In genomic region chr10:119654540-119654939, GRCh38 we compare ENCODE assay signal across 8 cellular contexts. TPM values are rescaled to one million over a fixed set of nuclear protein-coding genes. Genes with fewer than 3 reads are reported as not detected.
DNase-seq lines count a peak whose midpoint lies in the region; ATAC-seq and TF ChIP-seq lines count a peak whose summit lies in the region.

No MANE protein-coding gene starts in this region.

- H3K79me2 ChIP-seq in SK-N-SH (ENCODE audit: insufficient read depth) (peaks cover 75% of the 10 kb centered on the region), hepatocyte (peaks cover 75% of the 10 kb centered on the region)

- H2AFZ ChIP-seq in SK-N-SH (ENCODE audit: low read depth) (no peak overlapping the region), hepatocyte (no peak overlapping the region)

- H3K9me3 ChIP-seq in SK-N-SH (no peaks in the 10 kb centered on the region), hepatocyte (ENCODE audit: low read depth) (no peaks in the 10 kb centered on the region), suprapubic skin (no peaks in the 10 kb centered on the region)

- peaks cover 68% of the 10 kb centered on the region for H3K4me1 Mint-ChIP-seq in activated CD4-positive, alpha-beta memory T cell treated with anti-CD3 and anti-CD28 coated beads for 36 hours (ENCODE audit: low read depth)

- H3K36me3 ChIP-seq in SK-N-SH (replicated peaks in 1 of 2; ENCODE audit: control insufficient read depth in 1 of 2, insufficient read depth in 2 of 2, low read length in 1 of 2) (peaks cover 0 to 5% of the 10 kb centered on the region in 2 experiments), hepatocyte (replicated peaks; ENCODE audit: insufficient read depth, low read depth) (no peaks in the 10 kb centered on the region), suprapubic skin (no peaks in the 10 kb centered on the region)

- peak overlapping the region; percentile 97 for H3K27ac Mint-ChIP-seq in activated CD4-positive, alpha-beta memory T cell treated with anti-CD3 and anti-CD28 coated beads for 36 hours

- TF ChIP-seq RAD21 in SK-N-SH (IDR thresholded peaks at IDR 0.05; ENCODE audit: low read length) = no peak

- no peak for TF ChIP-seq POLR2A in suprapubic skin (IDR thresholded peaks at IDR 0.05)

- peaks cover 14% of the 10 kb centered on the region; the same call in 1 of the 2 replicates for H4K20me1 ChIP-seq in SK-N-SH (ENCODE audit: insufficient read depth)
- peaks cover 58% of the 10 kb centered on the region for H4K20me1 ChIP-seq in hepatocyte (ENCODE audit: insufficient read depth, poor library complexity, severe bottlenecking)

- H3K27me3 ChIP-seq in SK-N-SH (ENCODE audit: insufficient read depth) (no peaks in the 10 kb centered on the region), hepatocyte (no peaks in the 10 kb centered on the region), suprapubic skin (no peaks in the 10 kb centered on the region)

- CTCF ChIA-PET in SK-N-SH (lab: Yijun Ruan, JAX) = interaction anchor here (1.0 to 1.4 kb wide), 2 partner anchors 30 to 46 kb away, joined by 3 to 5 read pairs; no protein-coding TSS in a partner anchor
- CTCF ChIA-PET in activated CD4-positive, alpha-beta memory T cell treated with anti-CD3 and anti-CD28 coated beads for 36 hours (lab: Charles Lee) = interaction anchor here (0.8 to 1.5 kb wide), 6 partner anchors 9 to 205 kb away, joined by 3 to 4 read pairs (median 4); no protein-coding TSS in a partner anchor

- H3K4me3 ChIP-seq in SK-N-SH (ENCODE audit: low read depth in 2 of 2, low read length in 1 of 2) (peak overlapping the region in 1 of 2 experiments; percentile 72; a peak in 2 of 4 replicates), hepatocyte (no peak overlapping the region), suprapubic skin (peak overlapping the region; percentile 85)

- TF ChIP-seq EP300 in SK-N-SH (IDR thresholded peaks at IDR 0.05; ENCODE audit: borderline replicate concordance in 1 of 2, low read depth in 1 of 2, low read length in 1 of 2) (no peak), suprapubic skin (IDR thresholded peaks at IDR 0.05) (no peak)

- DNase-seq in SK-N-SH (no peak), hepatocyte (ENCODE audit: low spot score) (no peak), suprapubic skin (ENCODE audit: low spot score in 2 of 2) (peak in 1 of 2 donors; percentile 76), GDM1 (lab: John Stamatoyannopoulos, UW) (no peak), NCI-H1092 treated with DMSO at 0.1 percent for 48 hours (lab: John Stamatoyannopoulos, UW) (no peak), GM19240 (ENCODE audit: insufficient read length, low spot score) (no peak)
- DNase-seq in activated CD4-positive, alpha-beta memory T cell treated with anti-CD3 and anti-CD28 coated beads for 36 hours = no peak

- peaks cover 13% of the 10 kb centered on the region for H3K36me3 Mint-ChIP-seq in activated CD4-positive, alpha-beta memory T cell treated with anti-CD3 and anti-CD28 coated beads for 36 hours

- H3K4me2 ChIP-seq in SK-N-SH (peak overlapping the region; percentile 77), hepatocyte (peak overlapping the region; percentile 75)

- TF ChIP-seq CTCF in SK-N-SH (IDR thresholded peaks at IDR 0.05) (no peak), hepatocyte (IDR thresholded peaks at IDR 0.05; ENCODE audit: poor library complexity) (no peak), suprapubic skin (IDR thresholded peaks at IDR 0.05) (no peak)

- intact Hi-C loops in activated CD4-positive, alpha-beta memory T cell treated with anti-CD3 and anti-CD28 coated beads for 36 hours (cut with micrococcal nuclease) = loop anchor here (2.0 to 10.0 kb wide), 6 partner anchors 50 to 900 kb away; partner anchors contain the start of genes CACUL1 and GRK5

- H3K9me2 ChIP-seq in SK-N-SH (no peaks in the 10 kb centered on the region), hepatocyte (replicated peaks; ENCODE audit: insufficient read depth) (no peaks in the 10 kb centered on the region)

- H3K4me1 ChIP-seq in SK-N-SH (ENCODE audit: control insufficient read depth in 1 of 2, insufficient read depth in 2 of 2, low read depth in 1 of 2, low read length in 1 of 2) = peaks cover 18 to 49% of the 10 kb centered on the region in 2 experiments
- peaks cover 26% of the 10 kb centered on the region for H3K4me1 ChIP-seq in hepatocyte (ENCODE audit: insufficient read depth)
- peaks cover 67% of the 10 kb centered on the region for H3K4me1 ChIP-seq in suprapubic skin

- peak overlapping the region; percentile 51; the same call in 1 of the 2 replicates for H3K9ac ChIP-seq in SK-N-SH

- WGBS in SK-N-SH (ENCODE audit: low lambda C conversion rate) = 46% methylated on average over 6 of the region's 6 CpGs
- 77% methylated on average over 6 of the region's 6 CpGs for WGBS in hepatocyte (ENCODE audit: low lambda C conversion rate, missing lambda C conversion rate)
- 31% methylated on average over 6 of the region's 6 CpGs for WGBS in suprapubic skin

- H3K27me3 Mint-ChIP-seq in activated CD4-positive, alpha-beta memory T cell treated with anti-CD3 and anti-CD28 coated beads for 36 hours = no peaks in the 10 kb centered on the region

- peaks cover 35% of the 10 kb centered on the region for H3F3A ChIP-seq in SK-N-SH (replicated peaks; ENCODE audit: insufficient read depth)

- POLR2A ChIA-PET in SK-N-SH (lab: Yijun Ruan, JAX) = no interaction called here
- POLR2A ChIA-PET in activated CD4-positive, alpha-beta memory T cell treated with anti-CD3 and anti-CD28 coated beads for 36 hours (lab: Charles Lee) = interaction anchor here (1.6 to 1.7 kb wide), 2 partner anchors 9 to 71 kb away, joined by 5 to 8 read pairs; partner anchors contain the start of gene INPP5F

- ATAC-seq in SK-N-SH treated with all-trans-retinoic acid at 6 μM for 48 hours = no peak

- peak overlapping the region; percentile 79 for H3K4me3 Mint-ChIP-seq in activated CD4-positive, alpha-beta memory T cell treated with anti-CD3 and anti-CD28 coated beads for 36 hours

- H3K27ac ChIP-seq in SK-N-SH (ENCODE audit: low read depth in 2 of 2, low read length in 1 of 2) (peak overlapping the region in 1 of 2 experiments; percentile 95; a peak in 3 of 4 replicates), hepatocyte (peak overlapping the region; percentile 87), suprapubic skin (peak overlapping the region; percentile 96)

- no peaks in the 10 kb centered on the region for H3K9me3 Mint-ChIP-seq in activated CD4-positive, alpha-beta memory T cell treated with anti-CD3 and anti-CD28 coated beads for 36 hours

TF ChIP-seq in SK-N-SH, 30 proteins besides CTCF, POLR2A, EP300 and RAD21 (continues in another document):
- no peak for TF ChIP-seq ELF1 (IDR thresholded peaks at IDR 0.05)
- TF ChIP-seq IRF3 (IDR thresholded peaks at IDR 0.05; ENCODE audit: low read depth, low read length) = no peak
- TF ChIP-seq, protein P1, sequence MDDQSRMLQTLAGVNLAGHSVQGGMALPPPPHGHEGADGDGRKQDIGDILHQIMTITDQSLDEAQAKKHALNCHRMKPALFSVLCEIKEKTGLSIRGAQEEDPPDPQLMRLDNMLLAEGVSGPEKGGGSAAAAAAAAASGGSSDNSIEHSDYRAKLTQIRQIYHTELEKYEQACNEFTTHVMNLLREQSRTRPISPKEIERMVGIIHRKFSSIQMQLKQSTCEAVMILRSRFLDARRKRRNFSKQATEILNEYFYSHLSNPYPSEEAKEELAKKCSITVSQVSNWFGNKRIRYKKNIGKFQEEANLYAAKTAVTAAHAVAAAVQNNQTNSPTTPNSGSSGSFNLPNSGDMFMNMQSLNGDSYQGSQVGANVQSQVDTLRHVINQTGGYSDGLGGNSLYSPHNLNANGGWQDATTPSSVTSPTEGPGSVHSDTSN (IDR thresholded peaks at IDR 0.05) = no peak

TF ChIP-seq in SK-N-SH treated with all-trans-retinoic acid at 6 μM for 48 hours, 23 proteins besides CTCF, POLR2A, EP300 and RAD21 (continues in another document):
- TF ChIP-seq GLIS3 (CRISPR knock-in tag; IDR thresholded peaks at IDR 0.05) = no peak
- TF ChIP-seq ZNF8 (CRISPR knock-in tag; IDR thresholded peaks at IDR 0.05) = no peak
- TF ChIP-seq PATZ1 (CRISPR knock-in tag; IDR thresholded peaks at IDR 0.05; ENCODE audit: borderline replicate concordance) = no peak
- TF ChIP-seq TCF4 (CRISPR knock-in tag; IDR thresholded peaks at IDR 0.05; ENCODE audit: borderline replicate concordance) = no peak

RNA-seq across cellular contexts. Expression of gene BAG3, which starts 3.4 kb away (rescaled TPM):
- 3.8 and 9.2 TPM in 2 replicates for polyA plus RNA-seq in SK-N-SH (2012; rRNA removed)
- 7.9 and 8.2 TPM in 2 replicates for polyA plus RNA-seq in SK-N-SH (2012; cell fraction: cytosol; rRNA removed)
- 14.0 and 16.0 TPM in 2 replicates for polyA plus RNA-seq in SK-N-SH (2012; cell fraction: nucleus; rRNA removed)
- total RNA-seq in activated CD4-positive, alpha-beta memory T cell treated with anti-CD3 and anti-CD28 coated beads for 36 hours = 10 to 100 TPM; 26.8 to 28.1 TPM
- 13.9 and 18.2 TPM in 2 replicates for total RNA-seq in hepatocyte
- polyA plus RNA-seq in hepatocyte = 57.2 and 67.1 TPM in 2 replicates
- 10 to 100 TPM; 75.0 to 86.4 (median 78.0) TPM for total RNA-seq in suprapubic skin

RNA-seq across cellular contexts. Expression of gene TIAL1, which starts 57.8 kb away (rescaled TPM):
- polyA plus RNA-seq in SK-N-SH (2012; rRNA removed) = 58.0 and 70.6 TPM in 2 replicates
- polyA plus RNA-seq in SK-N-SH (2012; cell fraction: cytosol; rRNA removed) = 50.3 and 65.2 TPM in 2 replicates
- 173 and 287 TPM in 2 replicates for polyA plus RNA-seq in SK-N-SH (2012; cell fraction: nucleus; rRNA removed)
- 100 to 1,000 TPM; 177 TPM for total RNA-seq in activated CD4-positive, alpha-beta memory T cell treated with anti-CD3 and anti-CD28 coated beads for 36 hours
- 74.4 and 81.3 TPM in 2 replicates for total RNA-seq in hepatocyte
- polyA plus RNA-seq in hepatocyte = 36.4 and 42.2 TPM in 2 replicates
- total RNA-seq in suprapubic skin = 100 to 1,000 TPM in 1 of 4 donors, 10 to 100 TPM in 3; 52.8 to 176 (median 62.2) TPM
